ENCODE assay signal across 11 cellular contexts in the genomic region with DNA sequence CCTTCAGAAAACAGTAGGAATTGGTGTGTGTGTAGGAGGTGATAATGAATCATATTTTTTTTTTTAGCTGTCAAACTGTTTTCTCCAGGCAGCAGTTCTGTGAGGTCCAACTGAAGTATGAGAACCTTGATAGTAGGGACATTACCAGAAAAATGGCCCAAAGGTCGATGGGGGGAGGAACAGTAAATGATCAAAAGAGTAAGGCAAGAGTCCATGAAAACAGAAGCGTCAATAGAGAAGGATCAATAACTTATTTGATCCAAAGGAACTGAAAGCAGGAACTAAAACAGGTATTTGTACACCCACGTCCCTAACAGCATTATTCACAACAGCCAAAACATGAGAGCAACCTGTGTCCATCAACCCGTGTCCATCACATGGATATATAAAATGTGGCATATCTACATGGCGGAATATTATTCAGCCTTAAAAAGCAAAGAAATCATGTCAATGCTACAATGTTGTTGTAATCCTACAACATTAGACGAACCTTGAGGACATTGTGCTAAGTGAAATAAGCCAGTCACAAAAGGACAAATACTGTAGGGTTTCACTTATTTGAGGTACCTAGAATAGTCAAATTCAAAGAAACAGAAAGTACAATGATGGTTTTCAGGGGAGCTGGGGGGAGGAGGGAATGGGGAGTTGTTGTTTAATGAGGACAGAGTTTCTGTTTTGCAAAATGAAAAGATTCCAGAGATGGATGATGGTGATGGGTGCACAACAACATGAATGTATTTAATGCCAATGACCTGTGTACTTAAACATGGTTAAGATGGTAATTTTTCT.
DNase-seq lines count a peak whose midpoint lies in the region; ATAC-seq, FAIRE-seq and TF ChIP-seq lines count a peak whose summit lies in the region.
"Had no signal": no experiment of that assay in that cellular context is flagged by ENCODE, and none has a peak within 500 bp of the region (broad histone marks: within the 10 kb centered on the region; RNA-seq: fewer than 3 reads in every experiment).

No MANE protein-coding gene starts in this region.

- CTCF ChIA-PET in activated B cell treated with CpG ODN at 0.5 μM for 24 hours (lab: Charles Lee) = interaction anchor here (0.7 to 2.1 kb wide), 5 partner anchors 8 to 335 kb away, joined by 3 to 15 read pairs (median 3); no protein-coding TSS in a partner anchor

- peaks cover 0 to 12% of the 10 kb centered on the region in 2 donors for H3K4me1 ChIP-seq in ascending aorta

- H3K27ac ChIP-seq in ascending aorta (no peak overlapping the region), dorsolateral prefrontal cortex (peak overlapping the region in 3 of 59 donors; percentile 3 to 16 (median 14))
- H3K27ac ChIP-seq: thoracic aorta had no signal

- intact Hi-C loops in activated B cell treated with CpG ODN at 0.5 μM for 24 hours (cut with micrococcal nuclease) = no loop called here
- intact Hi-C loops in ascending aorta (cut with DNase I) = no loop called here
- intact Hi-C loops in dorsolateral prefrontal cortex (cut with DNase I) = no loop called here

- H3K36me3 ChIP-seq in ascending aorta = peaks cover 0 to 17% of the 10 kb centered on the region in 2 donors

- H3K4me1 Mint-ChIP-seq in activated B cell treated with CpG ODN at 0.5 μM for 24 hours (peaks cover 55% of the 10 kb centered on the region), memory B cell (peaks cover 41% of the 10 kb centered on the region)

- H3K4me3 ChIP-seq in ascending aorta (no peak overlapping the region), dorsolateral prefrontal cortex (no peak overlapping the region)
- H3K4me3 ChIP-seq: thoracic aorta had no signal

- no peaks in the 10 kb centered on the region for H3K9me3 ChIP-seq in ascending aorta
- H3K9me3 ChIP-seq: thoracic aorta had no signal

- ATAC-seq in GM21529 (IDR thresholded peaks at IDR 0.05; ENCODE audit: unreplicated experiment) (peak; percentile 36), activated B cell treated with CpG ODN at 0.5 μM for 24 hours (ENCODE audit: low read depth) (no peak), memory B cell (ENCODE audit: low read depth) (no peak)

- DNase-seq in activated B cell treated with CpG ODN at 0.5 μM for 24 hours (no peak), memory B cell (ENCODE audit: low spot score in 2 of 2) (no peak), ascending aorta (ENCODE audit: low spot score in 2 of 2) (no peak), dorsolateral prefrontal cortex (no peak), GM19240 (ENCODE audit: insufficient read length, low spot score) (no peak), AG08395 (ENCODE audit: low spot score) (no peak)
- DNase-seq: caudate nucleus had no signal

- H3K27ac Mint-ChIP-seq in activated B cell treated with CpG ODN at 0.5 μM for 24 hours = peak overlapping the region; percentile 41
- peak overlapping the region; percentile 93 for H3K27ac Mint-ChIP-seq in memory B cell

- FAIRE-seq in G401.6 (lab: Jason Lieb, UNC) = peak; percentile 17
- FAIRE-seq: TTC549 had no signal

- H3K27me3 ChIP-seq in ascending aorta (no peaks in the 10 kb centered on the region), dorsolateral prefrontal cortex (no peaks in the 10 kb centered on the region)

- H3K4me3 Mint-ChIP-seq in activated B cell treated with CpG ODN at 0.5 μM for 24 hours (peak overlapping the region; percentile 0), memory B cell (peak overlapping the region; percentile 16)

- H3K27me3 Mint-ChIP-seq in activated B cell treated with CpG ODN at 0.5 μM for 24 hours (no peaks in the 10 kb centered on the region), memory B cell (no peaks in the 10 kb centered on the region)

- TF ChIP-seq CTCF in activated B cell treated with CpG ODN at 0.5 μM for 24 hours (IDR thresholded peaks at IDR 0.05) (no peak), ascending aorta (IDR thresholded peaks at IDR 0.05) (no peak), dorsolateral prefrontal cortex (IDR thresholded peaks at IDR 0.05 in 54 of 56, conservative IDR thresholded peaks at IDR 0.05 in 2 of 56; ENCODE audit: low read depth in 1 of 56, partially characterized antibody in 56 of 56) (no peak)

- H3K36me3 Mint-ChIP-seq in activated B cell treated with CpG ODN at 0.5 μM for 24 hours (ENCODE audit: low read depth) = peaks cover 55% of the 10 kb centered on the region
- peaks cover 12% of the 10 kb centered on the region for H3K36me3 Mint-ChIP-seq in memory B cell

- POLR2A ChIA-PET in activated B cell treated with CpG ODN at 0.5 μM for 24 hours (lab: Charles Lee) = interaction anchor here (0.9 to 7.8 kb wide), 5 partner anchors 9 to 37 kb away, joined by 3 to 117 read pairs (median 5); no protein-coding TSS in a partner anchor

- H3K9me3 Mint-ChIP-seq in activated B cell treated with CpG ODN at 0.5 μM for 24 hours (no peaks in the 10 kb centered on the region), memory B cell (peaks cover 1% of the 10 kb centered on the region)
